9 cellular contexts compared by ENCODE assay signal in the genomic region with DNA sequence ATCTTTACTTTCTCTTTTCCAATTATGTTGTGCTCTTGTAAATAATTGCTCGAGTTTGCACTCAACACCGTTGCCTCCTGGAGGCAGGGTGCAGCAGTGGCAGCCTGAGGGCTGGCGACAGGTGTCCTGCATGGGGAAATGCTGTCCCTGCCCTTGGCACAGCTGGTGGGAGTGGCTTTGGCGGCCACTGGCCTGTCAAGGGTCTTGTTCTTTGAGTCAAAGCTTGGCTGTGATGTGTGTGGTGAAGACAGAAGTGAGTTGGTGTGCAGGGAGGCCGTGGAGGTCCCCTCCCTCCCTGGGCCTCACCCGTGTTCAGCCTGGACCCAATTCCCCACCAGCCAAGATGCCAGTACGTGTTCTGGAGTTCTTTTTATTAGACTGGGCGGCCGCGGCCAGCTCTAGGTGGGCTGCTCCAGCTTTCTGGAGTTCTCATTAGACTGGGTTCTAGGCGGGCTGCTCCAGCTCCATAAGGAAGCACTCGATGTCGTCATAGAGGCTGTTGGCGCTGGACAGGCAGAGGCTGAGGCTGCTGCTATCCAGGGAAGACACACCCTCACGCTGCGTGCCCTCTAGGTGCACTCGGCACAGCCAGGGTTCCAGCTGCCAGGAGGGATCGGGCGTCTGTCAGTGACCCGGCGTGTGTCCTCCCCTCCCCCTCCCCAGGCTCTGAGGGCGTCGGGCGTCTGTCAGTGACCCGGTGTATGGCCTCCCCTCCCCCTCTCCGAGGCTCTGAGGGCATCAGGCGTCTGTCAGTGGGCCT. TPM values are rescaled to one million over a fixed set of nuclear protein-coding genes. Genes with fewer than 3 reads are reported as not detected.
DNase-seq lines count a peak whose midpoint lies in the region; ATAC-seq and TF ChIP-seq lines count a peak whose summit lies in the region.
"Had no signal": no experiment of that assay in that cellular context is flagged by ENCODE, and none has a peak within 500 bp of the region (broad histone marks: within the 10 kb centered on the region; RNA-seq: fewer than 3 reads in every experiment).

No MANE protein-coding gene starts in this region.

- H3K27ac Mint-ChIP-seq in dendritic cell treated with granulocyte-macrophage colony-stimulating factor and Interleukin-4, amounts not matched to agents 40 ng/mL and 50 ng/mL, for 4 days = peak overlapping the region; percentile 20
- H3K27ac Mint-ChIP-seq in osteocyte (ENCODE audit: unreplicated experiment) = no peak overlapping the region

- no peak for TF ChIP-seq POLR2A in NB4 (IDR thresholded peaks at IDR 0.05; ENCODE audit: extremely low read depth, insufficient read length)

- no peaks in the 10 kb centered on the region for H3K27me3 Mint-ChIP-seq in dendritic cell treated with granulocyte-macrophage colony-stimulating factor and Interleukin-4, amounts not matched to agents 40 ng/mL and 50 ng/mL, for 4 days
- no peaks in the 10 kb centered on the region for H3K27me3 Mint-ChIP-seq in osteocyte (ENCODE audit: unreplicated experiment)

- no peak for ATAC-seq in HG03571 (IDR thresholded peaks at IDR 0.05; ENCODE audit: unreplicated experiment)

- H3K4me3 ChIP-seq in NB4 (ENCODE audit: low read depth, low read length) = no peak overlapping the region
- H3K4me3 ChIP-seq: lung had no signal

- H3K36me3 Mint-ChIP-seq in dendritic cell treated with granulocyte-macrophage colony-stimulating factor and Interleukin-4, amounts not matched to agents 40 ng/mL and 50 ng/mL, for 4 days (ENCODE audit: low read depth) = peaks cover 83% of the 10 kb centered on the region
- H3K36me3 Mint-ChIP-seq in osteocyte (ENCODE audit: unreplicated experiment) = peaks cover 16% of the 10 kb centered on the region

- no peak overlapping the region for H3K4me3 Mint-ChIP-seq in dendritic cell treated with granulocyte-macrophage colony-stimulating factor and Interleukin-4, amounts not matched to agents 40 ng/mL and 50 ng/mL, for 4 days
- H3K4me3 Mint-ChIP-seq in osteocyte (ENCODE audit: unreplicated experiment) = no peak overlapping the region

- TF ChIP-seq CTCF in GM12872 (IDR thresholded peaks at IDR 0.05; ENCODE audit: insufficient read depth, low read depth, low read length) (peak; percentile 51; the same call in 2 of the 3 replicates), NB4 (IDR thresholded peaks at IDR 0.05; ENCODE audit: low read depth, low read length) (peak; percentile 33), osteocyte (IDR thresholded peaks at IDR 0.05) (peak; percentile 21)

- no peaks in the 10 kb centered on the region for H3K9me3 Mint-ChIP-seq in dendritic cell treated with granulocyte-macrophage colony-stimulating factor and Interleukin-4, amounts not matched to agents 40 ng/mL and 50 ng/mL, for 4 days
- no peaks in the 10 kb centered on the region for H3K9me3 Mint-ChIP-seq in osteocyte (ENCODE audit: unreplicated experiment)

- H3K4me1 Mint-ChIP-seq in dendritic cell treated with granulocyte-macrophage colony-stimulating factor and Interleukin-4, amounts not matched to agents 40 ng/mL and 50 ng/mL, for 4 days (ENCODE audit: low read depth) = peaks cover 44% of the 10 kb centered on the region
- H3K4me1 Mint-ChIP-seq in osteocyte (ENCODE audit: unreplicated experiment) = peaks cover 10% of the 10 kb centered on the region

- DNase-seq in NB4 (ENCODE audit: low read depth) = peak; percentile 64
- DNase-seq in osteocyte (ENCODE audit: extremely low spot score, unreplicated experiment) = peak; percentile 77
- no peak for DNase-seq in NCI-H446 treated with DMSO at 0.1 percent for 48 hours (lab: John Stamatoyannopoulos, UW)
- no peak for DNase-seq in NCI-H345 treated with DMSO at 0.1 percent for 48 hours (lab: John Stamatoyannopoulos, UW; ENCODE audit: unreplicated experiment)

- intact Hi-C loops in dendritic cell treated with granulocyte-macrophage colony-stimulating factor and Interleukin-4, amounts not matched to agents 40 ng/mL and 50 ng/mL, for 4 days (cut with micrococcal nuclease) = no loop called here

RNA-seq across cellular contexts. Expression of gene IRF7, which starts 3.4 kb away (rescaled TPM):
- total RNA-seq in osteocyte = 14.4 and 15.4 TPM in 2 replicates

RNA-seq across cellular contexts. Expression of gene CDHR5, which starts 12.4 kb away (rescaled TPM):
- total RNA-seq in osteocyte = not detected in 2 replicates
- total RNA-seq: lung, SK-MEL-5 had no signal

RNA-seq across cellular contexts. Expression of gene SCT, which starts 14.6 kb away (rescaled TPM):
- total RNA-seq in osteocyte = not detected in 2 replicates
- total RNA-seq: lung, SK-MEL-5 had no signal

RNA-seq across cellular contexts. Expression of gene DRD4, which starts 24.7 kb away (rescaled TPM):
- total RNA-seq in osteocyte = 1.7 and 1.8 TPM in 2 replicates
- total RNA-seq: SK-MEL-5 had no signal

RNA-seq across cellular contexts. Expression of gene PHRF1, which starts 36.1 kb away (rescaled TPM):
- total RNA-seq in osteocyte = 31.5 TPM in 2 replicates

Comparison
In these comparisons a context has a peak if more than half of its experiments do, and no peak if none do; other contexts are left out.
1. DNase-seq: peak in NB4 (single experiment) and osteocyte (single experiment); none in NCI-H446 treated with DMSO at 0.1 percent for 48 hours (single experiment) and NCI-H345 treated with DMSO at 0.1 percent for 48 hours (single experiment).
2. Peak in every context shown above with its lines, with median percentiles within 50 percentile points of each other: CTCF ChIP-seq.